ENCODE assay signal across 21 cellular contexts in the genomic region with DNA sequence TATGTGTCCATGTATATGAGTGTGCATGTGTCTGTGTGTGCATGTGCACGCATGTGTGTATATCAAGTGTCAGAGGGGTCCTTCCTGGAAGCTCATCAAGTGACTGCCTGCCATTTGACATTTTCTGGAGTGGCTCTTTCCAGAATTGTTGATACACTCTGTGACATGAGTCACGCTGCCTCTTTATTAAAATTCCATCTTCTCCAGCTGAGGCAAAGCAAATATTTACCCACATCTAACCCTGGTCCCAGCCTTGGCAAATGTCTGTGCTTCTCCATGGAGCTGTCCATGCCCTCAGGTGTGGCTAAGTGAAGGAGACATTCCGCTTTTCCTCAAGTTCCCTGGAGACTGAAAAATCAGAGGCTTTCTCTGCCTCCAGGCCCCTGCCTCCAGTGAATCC.
DNase-seq lines count a peak whose midpoint lies in the region; ATAC-seq and TF ChIP-seq lines count a peak whose summit lies in the region.
"Had no signal": no experiment of that assay in that cellular context is flagged by ENCODE, and none has a peak within 500 bp of the region (broad histone marks: within the 10 kb centered on the region; RNA-seq: fewer than 3 reads in every experiment).

No MANE protein-coding gene starts in this region.

- H3K27me3 ChIP-seq in breast epithelium, result no peaks in the 10 kb centered on the region
- H3K27me3 ChIP-seq: gastroesophageal sphincter, MG63, neural progenitor cell, uterus had no signal

- no peaks in the 10 kb centered on the region for H3K9me3 ChIP-seq in breast epithelium
- H3K9me3 ChIP-seq: gastroesophageal sphincter, MG63, uterus had no signal

- H3K4me1 ChIP-seq in breast epithelium, result peaks cover 0 to 3% of the 10 kb centered on the region in 2 donors
- H3K4me1 ChIP-seq: gastroesophageal sphincter, uterus had no signal

- ATAC-seq in left colon, result peak; percentile 81
- ATAC-seq in GM18517 (IDR thresholded peaks at IDR 0.05; ENCODE audit: unreplicated experiment), result no peak
- ATAC-seq: gastroesophageal sphincter had no signal

- H3K27ac ChIP-seq in 22Rv1 (peak overlapping the region; percentile 47), breast epithelium (peak overlapping the region in 1 of 2 donors; percentile 38)
- H3K27ac ChIP-seq: gastroesophageal sphincter, neural progenitor cell, uterus had no signal

- H3K4me3 ChIP-seq in LNCaP clone FGC (ENCODE audit: low read depth, low read length) (no peak overlapping the region), breast epithelium (no peak overlapping the region)
- H3K4me3 ChIP-seq: gastroesophageal sphincter, MG63, neural progenitor cell, uterus had no signal

- peak; percentile 54 for DNase-seq in LNCaP clone FGC (ENCODE audit: low read depth)
- DNase-seq in NCI-H526 (lab: John Stamatoyannopoulos, UW), result peak; percentile 20 to 55
- DNase-seq in left colon, result no peak
- DNase-seq in stimulated activated CD4-positive, alpha-beta T cell treated with anti-CD3 and anti-CD28 coated beads, Interleukin-4, amount 100 ng/mL, for 1 hour, result no peak
- DNase-seq in breast epithelium (ENCODE audit: low spot score in 2 of 2), result no peak
- DNase-seq in stimulated activated CD4-positive, alpha-beta T cell treated with anti-CD3 and anti-CD28 coated beads, Interleukin-15, amount 100 ng/mL, for 24 hours, result no peak
- DNase-seq: ACHN; activated CD4-positive, alpha-beta memory T cell treated with anti-CD3 and anti-CD28 coated beads for 36 hours; activated naive CD4-positive, alpha-beta T cell treated with Interleukin-2 at 50 U/mL for 16 hours; amygdala; C1 segment of cervical spinal cord; central memory CD4-positive, alpha-beta T cell; MG63; NCI-H2171; small intestine; stimulated activated CD4-positive, alpha-beta T cell treated with anti-CD3 and anti-CD28 coated beads, Interleukin-4, amount 100 ng/mL, for 24 hours; uterus had no signal

- intact Hi-C loops in left colon (cut with DNase I, micrococcal nuclease), result no loop called here
- intact Hi-C loops in breast epithelium (cut with DNase I; ENCODE audit: low total_unique reads), result no loop called here

- H3K36me3 ChIP-seq in breast epithelium, result no peaks in the 10 kb centered on the region
- H3K36me3 ChIP-seq: gastroesophageal sphincter, MG63, neural progenitor cell, uterus had no signal

- TF ChIP-seq POLR2A in breast epithelium (IDR thresholded peaks at IDR 0.05), result no peak

- TF ChIP-seq CTCF in 22Rv1 (IDR thresholded peaks at IDR 0.05) (no peak), LNCaP clone FGC (IDR thresholded peaks at IDR 0.05; ENCODE audit: control insufficient read depth, extremely low read depth, insufficient read depth) (no peak), breast epithelium (IDR thresholded peaks at IDR 0.05) (no peak)

Comparison
In these comparisons a context has a peak if more than half of its experiments do, and no peak if none do; other contexts are left out.
1. DNase-seq: peak in LNCaP clone FGC (single experiment) and NCI-H526 (2 of 2); none in left colon (0 of 2), stimulated activated CD4-positive, alpha-beta T cell treated with anti-CD3 and anti-CD28 coated beads, Interleukin-4, amount 100 ng/mL, for 1 hour (single experiment), breast epithelium (0 of 2) and stimulated activated CD4-positive, alpha-beta T cell treated with anti-CD3 and anti-CD28 coated beads, Interleukin-15, amount 100 ng/mL, for 24 hours (single experiment).